Comparison of ENCODE assay signal across 1 cellular context in genomic region chr14:102910442-102910841, GRCh38.
TF ChIP-seq lines count a peak whose summit lies in the region.

No MANE protein-coding gene starts in this region.

TF ChIP-seq in H1, 55 proteins besides CTCF, POLR2A, EP300 and RAD21:
- TF ChIP-seq E2F6 (IDR thresholded peaks at IDR 0.05) (peak; percentile 59), CHD7 (IDR thresholded peaks at IDR 0.05; ENCODE audit: insufficient replicate concordance, low read length) (no peak), TEAD4 (IDR thresholded peaks at IDR 0.05; ENCODE audit: low read depth, low read length) (no peak), MAX (IDR thresholded peaks at IDR 0.05) (0 out of 2 replicates have a peak, but pooled peaks have one; percentile 32), TCF12 (IDR thresholded peaks at IDR 0.05; ENCODE audit: low read depth, low read length) (no peak)
